Comparison of ENCODE assay signal across 23 cellular contexts in the genomic region with DNA sequence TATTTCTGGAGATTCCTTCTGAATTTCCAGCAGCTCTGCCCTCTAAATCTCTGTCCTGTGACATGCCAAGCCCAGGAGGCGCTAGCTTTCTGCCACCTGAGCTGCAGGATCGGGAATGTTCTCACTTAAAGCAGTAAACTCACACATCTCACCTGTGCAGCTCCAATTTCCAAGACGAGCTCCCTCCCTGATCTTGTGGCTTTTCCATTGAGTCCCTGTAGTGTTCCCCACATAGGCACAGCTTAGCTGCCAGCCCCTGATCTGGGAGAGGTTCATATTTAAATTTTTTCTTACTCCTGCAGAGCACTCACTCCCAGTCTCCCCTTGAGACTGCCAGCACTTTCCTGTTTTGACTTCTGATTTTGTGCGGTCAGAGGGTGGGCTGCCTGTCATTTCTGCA.
DNase-seq lines count a peak whose midpoint lies in the region; ATAC-seq, FAIRE-seq and TF ChIP-seq lines count a peak whose summit lies in the region.
"Had no signal": no experiment of that assay in that cellular context is flagged by ENCODE, and none has a peak within 500 bp of the region (broad histone marks: within the 10 kb centered on the region; RNA-seq: fewer than 3 reads in every experiment).

No MANE protein-coding gene starts in this region.

- H3K4ac ChIP-seq in H1 (replicated peaks; ENCODE audit: insufficient read length, low read depth, low read length) (no peak overlapping the region), mesendoderm (ENCODE audit: low read depth, low read length) (no peak overlapping the region)

- FAIRE-seq in H1 (lab: Jason Lieb, UNC) = no peak
- FAIRE-seq: GM18507, H54, HTR-8/SVneo, RCC 7860 had no signal

- H3K27me3 ChIP-seq in HUES64 (ENCODE audit: insufficient read depth, low read length) = no peaks in the 10 kb centered on the region
- no peaks in the 10 kb centered on the region for H3K27me3 ChIP-seq in H1 (replicated peaks in 1 of 4; ENCODE audit: control insufficient read depth in 3 of 4, extremely low read depth in 1 of 4, insufficient read depth in 3 of 4, low read length in 3 of 4)
- H3K27me3 ChIP-seq in mesendoderm (ENCODE audit: insufficient read depth, low read length, poor library complexity) = no peaks in the 10 kb centered on the region

- TF ChIP-seq CTCF in H1 (IDR thresholded peaks at IDR 0.05; ENCODE audit: control extremely low read depth in 1 of 3, insufficient read depth in 1 of 3, low read depth in 1 of 3, low read length in 3 of 3) = peak in 2 of 3 experiments; percentile 11 to 15; a peak in 2 of 4 replicates

- H3K23me2 ChIP-seq in H1 (ENCODE audit: low read depth, low read length) = no peaks in the 10 kb centered on the region

- H3K4me1 ChIP-seq in HUES64 (ENCODE audit: insufficient read depth, low read length) (peaks cover 21% of the 10 kb centered on the region), H1 (replicated peaks in 1 of 4; ENCODE audit: control insufficient read depth in 3 of 4, insufficient read depth in 4 of 4, low read length in 3 of 4) (peaks cover 0 to 5% (median 1%) of the 10 kb centered on the region in 4 experiments; a peak in 2 of 7 replicates), mesendoderm (ENCODE audit: control insufficient read depth, low read depth, low read length) (peaks cover 2% of the 10 kb centered on the region)
- H3K4me1 ChIP-seq: Caco-2 had no signal

- H3K23ac ChIP-seq in H1 (ENCODE audit: insufficient read length) (no peak overlapping the region), mesendoderm (ENCODE audit: low read length) (no peak overlapping the region)

- H3K79me2 ChIP-seq in H1 (ENCODE audit: control insufficient read depth in 1 of 2, insufficient read depth in 2 of 2, low read length in 2 of 2) = no peaks in the 10 kb centered on the region
- H3K79me2 ChIP-seq in mesendoderm (ENCODE audit: control insufficient read depth, insufficient read depth, low read length) = no peaks in the 10 kb centered on the region

- DNase-seq in DMS79 treated with DMSO at 0.1 percent for 48 hours (lab: John Stamatoyannopoulos, UW) = peak; percentile 22
- peak in 1 of 2 experiments; percentile 1 for DNase-seq in H1 (ENCODE audit: low read depth in 1 of 2, low spot score in 2 of 2)
- peak; percentile 42 for DNase-seq in mesendoderm
- DNase-seq in NCI-H1694 treated with DMSO at 0.1 percent for 48 hours (lab: John Stamatoyannopoulos, UW) = no peak
- DNase-seq in Ammon's horn (ENCODE audit: low spot score) = no peak
- no peak for DNase-seq in stimulated activated CD4-positive, alpha-beta T cell treated with anti-CD3 and anti-CD28 coated beads, Interleukin-4, amount 100 ng/mL, for 4 hours
- DNase-seq: Caco-2; CD4-positive, alpha-beta memory T cell; DMS153; GDM1; HFFc6; Karpas-422; MV-4-11; NCI-H1694; NCI-H2081 treated with DMSO at 0.1 percent for 48 hours; NCI-H82; OCI-M1 had no signal

- H4K20me1 ChIP-seq in H1 (replicated peaks in 1 of 2; ENCODE audit: control insufficient read depth in 1 of 2, insufficient read depth in 2 of 2, low read length in 2 of 2) = no peaks in the 10 kb centered on the region

- H3K79me1 ChIP-seq in H1 (ENCODE audit: low read depth, low read length) = no peaks in the 10 kb centered on the region
- H3K79me1 ChIP-seq in mesendoderm (ENCODE audit: low read length) = no peaks in the 10 kb centered on the region

- no peaks in the 10 kb centered on the region for H3K36me3 ChIP-seq in HUES64 (ENCODE audit: insufficient read depth, low read length)
- no peaks in the 10 kb centered on the region for H3K36me3 ChIP-seq in H1 (ENCODE audit: control insufficient read depth in 2 of 4, insufficient read depth in 4 of 4, low read length in 3 of 4)
- H3K36me3 ChIP-seq in mesendoderm (ENCODE audit: control insufficient read depth, insufficient read depth, low read length) = no peaks in the 10 kb centered on the region

- H4K91ac ChIP-seq in H1 (replicated peaks; ENCODE audit: insufficient read length, low read length) = peak overlapping the region; percentile 22

- H3K9me3 ChIP-seq in HUES64 (ENCODE audit: insufficient read depth, low read depth, low read length) = peaks cover 19% of the 10 kb centered on the region
- H3K9me3 ChIP-seq in H1 (ENCODE audit: insufficient read depth in 2 of 2, low read depth in 1 of 2, low read length in 1 of 2) = peaks cover 5 to 6% of the 10 kb centered on the region in 2 experiments; a peak in 3 of 4 replicates

- H2BK20ac ChIP-seq in H1 (ENCODE audit: low read length) = no peak overlapping the region

- H2AK5ac ChIP-seq in H1 (ENCODE audit: low read depth, low read length) (no peak overlapping the region), mesendoderm (ENCODE audit: low read length) (no peak overlapping the region)

- peak; percentile 15 to 28; a peak in 2 of 4 replicates for TF ChIP-seq RAD21 in H1 (IDR thresholded peaks at IDR 0.05 in 1 of 2, conservative IDR thresholded peaks at IDR 0.05 in 1 of 2; ENCODE audit: low read depth in 2 of 2, low read length in 2 of 2)

- no peak overlapping the region for H2BK5ac ChIP-seq in H1 (ENCODE audit: low read depth, low read length)
- no peak overlapping the region for H2BK5ac ChIP-seq in mesendoderm (ENCODE audit: low read length)

- peak overlapping the region; percentile 42; the same call in 1 of the 2 replicates for H2AFZ ChIP-seq in H1 (ENCODE audit: low read length)

- 20% methylated on average over 4 of the region's 4 CpGs for WGBS in HUES64
- WGBS in H1 (ENCODE audit: extremely low coverage in 1 of 2, insufficient coverage in 1 of 2, insufficient read length in 1 of 2, insufficient replicate concordance in 2 of 2, low coverage in 1 of 2, low lambda C conversion rate in 2 of 2, missing lambda C conversion rate in 1 of 2), 2 experiments = 12% methylated on average over 4 of the region's 4 CpGs; no CpG with 5 or more reads in 1 of the 2 experiments
- WGBS in mesendoderm (ENCODE audit: extremely low coverage, insufficient coverage, low lambda C conversion rate) = no CpG with 5 or more reads among the region's 4 CpGs

- no peak for ATAC-seq in GM21423 (IDR thresholded peaks at IDR 0.05; ENCODE audit: unreplicated experiment)

- H2BK15ac ChIP-seq in H1 (ENCODE audit: low read length) = no peak overlapping the region
- no peak overlapping the region for H2BK15ac ChIP-seq in mesendoderm (replicated peaks; ENCODE audit: low read depth)

- no peak overlapping the region for H2BK12ac ChIP-seq in H1 (ENCODE audit: low read depth, low read length)

- H4K5ac ChIP-seq in H1 (ENCODE audit: insufficient read length, low read depth, low read length) (no peak overlapping the region), mesendoderm (ENCODE audit: low read length) (no peak overlapping the region)

- H2BK120ac ChIP-seq in H1 (replicated peaks; ENCODE audit: low read depth, low read length) (no peak overlapping the region), mesendoderm (ENCODE audit: low read depth, low read length) (no peak overlapping the region)

- TF ChIP-seq EP300 in H1 (IDR thresholded peaks at IDR 0.05; ENCODE audit: borderline replicate concordance in 1 of 2, low read depth in 2 of 2, low read length in 2 of 2) = no peak

- H3K27ac ChIP-seq in HUES64 (ENCODE audit: low read depth, low read length) (no peak overlapping the region; the same call in 1 of the 2 replicates), H1 (ENCODE audit: low read depth, low read length) (no peak overlapping the region), mesendoderm (ENCODE audit: low read depth, low read length) (no peak overlapping the region)

- CTCF ChIA-PET in H1 (lab: Charles Lee; ENCODE audit: partially characterized antibody) = interaction anchor here (0.7 to 1.1 kb wide), 4 partner anchors 23 to 70 kb away, joined by 3 to 4 read pairs (median 3); no protein-coding TSS in a partner anchor

- H3K18ac ChIP-seq in H1 (ENCODE audit: extremely low read depth, low read length) (no peak overlapping the region), mesendoderm (ENCODE audit: low read length) (no peak overlapping the region)

- H3K9ac ChIP-seq in HUES64 (ENCODE audit: low read depth, low read length) (no peak overlapping the region), H1 (replicated peaks in 1 of 4; ENCODE audit: extremely low read depth in 1 of 4, low read depth in 3 of 4, low read length in 3 of 4) (no peak overlapping the region), mesendoderm (ENCODE audit: low read length) (no peak overlapping the region)

- peak overlapping the region; percentile 24; the same call in 1 of the 2 replicates for H3K4me3 ChIP-seq in HUES64 (ENCODE audit: low read length)
- H3K4me3 ChIP-seq in H1 (ENCODE audit: extremely low read depth in 1 of 4, insufficient read depth in 2 of 4, low read depth in 3 of 4, low read length in 4 of 4) = peak overlapping the region in 1 of 4 experiments; percentile 39; a peak in 2 of 8 replicates
- H3K4me3 ChIP-seq in mesendoderm (ENCODE audit: low read length) = no peak overlapping the region

- POLR2A ChIA-PET in H1 (lab: Charles Lee; ENCODE audit: partially characterized antibody) = no interaction called here

- H3K56ac ChIP-seq in H1 (replicated peaks; ENCODE audit: insufficient read length, low read depth, low read length) (no peak overlapping the region), mesendoderm (ENCODE audit: low read length) (no peak overlapping the region)

- TF ChIP-seq POLR2A in H1 (IDR thresholded peaks at IDR 0.05; ENCODE audit: control extremely low read depth in 1 of 2, low read depth in 2 of 2, low read length in 2 of 2) = no peak

- no peak overlapping the region for H3K14ac ChIP-seq in H1 (ENCODE audit: insufficient read length)

- H4K8ac ChIP-seq in H1 (ENCODE audit: extremely low read depth, insufficient read depth, low read length) (peak overlapping the region; percentile 5; the same call in 1 of the 2 replicates), mesendoderm (ENCODE audit: low read depth, low read length) (no peak overlapping the region)

- peak overlapping the region; percentile 50 to 53 for H3K4me2 ChIP-seq in H1 (ENCODE audit: insufficient read depth in 1 of 2, low read depth in 2 of 2, low read length in 2 of 2)
- H3K4me2 ChIP-seq in mesendoderm (ENCODE audit: low read length) = no peak overlapping the region

TF ChIP-seq in H1, 55 proteins besides CTCF, POLR2A, EP300 and RAD21:
- no peak for TF ChIP-seq RFX5 (IDR thresholded peaks at IDR 0.05; ENCODE audit: borderline replicate concordance, low read depth, low read length)

Comparison
In these comparisons a context has a peak if more than half of its experiments do, and no peak if none do; other contexts are left out.
1. DNase-seq: peak in DMS79 treated with DMSO at 0.1 percent for 48 hours (single experiment) and mesendoderm (single experiment); none in NCI-H1694 treated with DMSO at 0.1 percent for 48 hours (single experiment), Ammon's horn (single experiment) and stimulated activated CD4-positive, alpha-beta T cell treated with anti-CD3 and anti-CD28 coated beads, Interleukin-4, amount 100 ng/mL, for 4 hours (0 of 2).